Comparison of ENCODE assay signal across 17 cellular contexts in genomic region chr7:26295015-26295414, GRCh38. TPM values are rescaled to one million over a fixed set of nuclear protein-coding genes. Genes with fewer than 3 reads are reported as not detected.
DNase-seq lines count a peak whose midpoint lies in the region; ATAC-seq and TF ChIP-seq lines count a peak whose summit lies in the region.
"Had no signal": no experiment of that assay in that cellular context is flagged by ENCODE, and none has a peak within 500 bp of the region (broad histone marks: within the 10 kb centered on the region; RNA-seq: fewer than 3 reads in every experiment).

No MANE protein-coding gene starts in this region.

- no peaks in the 10 kb centered on the region for H3K27me3 ChIP-seq in CD4-positive, CD25-positive, alpha-beta regulatory T cell (ENCODE audit: control insufficient read depth, insufficient read depth, low read length)
- H3K27me3 ChIP-seq in DOHH2 (ENCODE audit: control insufficient read depth, low read length) (no peaks in the 10 kb centered on the region), transverse colon (no peaks in the 10 kb centered on the region), esophagus muscularis mucosa (peaks cover 0 to 21% (median 0%) of the 10 kb centered on the region in 4 donors)
- H3K27me3 ChIP-seq: testis had no signal

- no peaks in the 10 kb centered on the region for H3K27me3 Mint-ChIP-seq in CD4-positive, CD25-positive, alpha-beta regulatory T cell
- H3K27me3 Mint-ChIP-seq in activated CD4-positive, alpha-beta memory T cell treated with anti-CD3 and anti-CD28 coated beads, Interleukin-2, amount 10 ng/mL, durations not matched to agents 7 days and 5 days = no peaks in the 10 kb centered on the region
- H3K27me3 Mint-ChIP-seq in memory B cell = no peaks in the 10 kb centered on the region

- peak overlapping the region; percentile 91 for H3K4me3 ChIP-seq in CD4-positive, CD25-positive, alpha-beta regulatory T cell (ENCODE audit: low read depth, low read length)
- H3K4me3 ChIP-seq in DOHH2 (ENCODE audit: low read length) (peak overlapping the region; percentile 93), transverse colon (no peak overlapping the region), esophagus muscularis mucosa (no peak overlapping the region)
- H3K4me3 ChIP-seq: lung, testis had no signal

- H3K4me1 ChIP-seq in CD4-positive, CD25-positive, alpha-beta regulatory T cell (ENCODE audit: control insufficient read depth, insufficient read depth, low read length, poor library complexity, severe bottlenecking) = peaks cover 42% of the 10 kb centered on the region
- H3K4me1 ChIP-seq in DOHH2 (ENCODE audit: control insufficient read depth, low read length) (peaks cover 51% of the 10 kb centered on the region), transverse colon (peaks cover 0 to 12% (median 2%) of the 10 kb centered on the region in 4 donors), esophagus muscularis mucosa (peaks cover 6 to 16% (median 10%) of the 10 kb centered on the region in 4 donors)
- H3K4me1 ChIP-seq: parathyroid adenoma, testis had no signal

- peak overlapping the region; percentile 72 to 79 (median 78) for H3K27ac Mint-ChIP-seq in CD4-positive, CD25-positive, alpha-beta regulatory T cell
- H3K27ac Mint-ChIP-seq in activated CD4-positive, alpha-beta memory T cell treated with anti-CD3 and anti-CD28 coated beads, Interleukin-2, amount 10 ng/mL, durations not matched to agents 7 days and 5 days = peak overlapping the region; percentile 90
- H3K27ac Mint-ChIP-seq in memory B cell = peak overlapping the region; percentile 97

- H3K4me3 Mint-ChIP-seq in CD4-positive, CD25-positive, alpha-beta regulatory T cell = peak overlapping the region in 3 of 4 donors; percentile 55 to 86 (median 60)
- peak overlapping the region; percentile 6 for H3K4me3 Mint-ChIP-seq in activated CD4-positive, alpha-beta memory T cell treated with anti-CD3 and anti-CD28 coated beads, Interleukin-2, amount 10 ng/mL, durations not matched to agents 7 days and 5 days
- H3K4me3 Mint-ChIP-seq in memory B cell = peak overlapping the region; percentile 21

- ATAC-seq in CD4-positive, CD25-positive, alpha-beta regulatory T cell (ENCODE audit: low read depth in 2 of 2) = no peak
- ATAC-seq in memory B cell (ENCODE audit: low read depth) = no peak

- no peak for DNase-seq in CD4-positive, CD25-positive, alpha-beta regulatory T cell
- no peak for DNase-seq in activated CD4-positive, alpha-beta memory T cell treated with anti-CD3 and anti-CD28 coated beads, Interleukin-2, amount 10 ng/mL, durations not matched to agents 7 days and 5 days
- DNase-seq in memory B cell (ENCODE audit: low spot score in 2 of 2) (no peak), transverse colon (no peak), DMS153 treated with DMSO at 0.1 percent for 48 hours (lab: John Stamatoyannopoulos, UW; ENCODE audit: unreplicated experiment) (no peak), esophagus muscularis mucosa (ENCODE audit: extremely low spot score) (no peak)
- DNase-seq: activated CD4-positive, alpha-beta T cell treated with anti-CD3 and anti-CD28 coated beads, Interleukin-2, amount 50 U/mL, for 4 hours; activated gamma-delta T cell; DMS79; NCI-H1436 treated with DMSO at 0.1 percent for 48 hours; NCI-H774; stimulated activated CD4-positive, alpha-beta T cell treated with anti-CD3 and anti-CD28 coated beads, Interleukin-1b, Interleukin-23, amount 100 ng/mL, for 48 hours; testis had no signal

- peaks cover 16% of the 10 kb centered on the region for H3F3A ChIP-seq in DOHH2 (ENCODE audit: control insufficient read depth, insufficient read depth)

- no peaks in the 10 kb centered on the region for H3K9me3 Mint-ChIP-seq in CD4-positive, CD25-positive, alpha-beta regulatory T cell
- no peaks in the 10 kb centered on the region for H3K9me3 Mint-ChIP-seq in activated CD4-positive, alpha-beta memory T cell treated with anti-CD3 and anti-CD28 coated beads, Interleukin-2, amount 10 ng/mL, durations not matched to agents 7 days and 5 days
- H3K9me3 Mint-ChIP-seq in memory B cell = no peaks in the 10 kb centered on the region

- POLR2A ChIA-PET in activated CD4-positive, alpha-beta memory T cell treated with anti-CD3 and anti-CD28 coated beads, Interleukin-2, amount 10 ng/mL, durations not matched to agents 7 days and 5 days (lab: Charles Lee) = interaction anchor here (1.4 to 5.4 kb wide), 4 partner anchors 8 to 95 kb away, joined by 8 to 96 read pairs (median 9); partner anchors contain the start of genes CBX3 and HNRNPA2B1

- peaks cover 59% of the 10 kb centered on the region for H3K79me2 ChIP-seq in DOHH2 (ENCODE audit: control insufficient read depth, low read length)
- H3K79me2 ChIP-seq: parathyroid adenoma had no signal

- CTCF ChIA-PET in activated CD4-positive, alpha-beta memory T cell treated with anti-CD3 and anti-CD28 coated beads, Interleukin-2, amount 10 ng/mL, durations not matched to agents 7 days and 5 days (lab: Charles Lee) = interaction anchor here (1.1 to 2.6 kb wide), 5 partner anchors 10 to 402 kb away, joined by 4 to 12 read pairs (median 6); no protein-coding TSS in a partner anchor

- H4K20me1 ChIP-seq in DOHH2 (ENCODE audit: control insufficient read depth, insufficient read depth, low read depth, low read length) = no peaks in the 10 kb centered on the region

- in situ Hi-C loops in transverse colon (cut with MboI; ENCODE audit: low pct_ligation_motif_present in 1 of 4, low pct_unique_long_range_greater_than_20kb in 1 of 4, low sequenced_read_pairs in 3 of 4) = no loop called here

- H3K27ac ChIP-seq in CD4-positive, CD25-positive, alpha-beta regulatory T cell (ENCODE audit: insufficient read depth, low read length, poor library complexity, severe bottlenecking) = peak overlapping the region; percentile 82
- H3K27ac ChIP-seq in DOHH2 (ENCODE audit: low read depth, low read length) = peak overlapping the region; percentile 22
- H3K27ac ChIP-seq in transverse colon = no peak overlapping the region
- H3K27ac ChIP-seq in esophagus muscularis mucosa (replicated peaks in 1 of 4) = no peak overlapping the region
- H3K27ac ChIP-seq: parathyroid adenoma, testis had no signal

- intact Hi-C loops in transverse colon (cut with DNase I; ENCODE audit: low total_unique reads) (no loop called here), esophagus muscularis mucosa (cut with DNase I) (no loop called here)

- TF ChIP-seq POLR2A in transverse colon (IDR thresholded peaks at IDR 0.05) (no peak), esophagus muscularis mucosa (IDR thresholded peaks at IDR 0.05; ENCODE audit: low read depth) (no peak)

- H3K9me3 ChIP-seq in CD4-positive, CD25-positive, alpha-beta regulatory T cell (ENCODE audit: control insufficient read depth in 2 of 2, low read length in 2 of 2) = no peaks in the 10 kb centered on the region
- no peaks in the 10 kb centered on the region for H3K9me3 ChIP-seq in DOHH2 (ENCODE audit: control insufficient read depth, insufficient read depth, low read length)
- H3K9me3 ChIP-seq in transverse colon = no peaks in the 10 kb centered on the region
- H3K9me3 ChIP-seq in esophagus muscularis mucosa = no peaks in the 10 kb centered on the region
- H3K9me3 ChIP-seq: testis had no signal

- no peaks in the 10 kb centered on the region for H3K9me2 ChIP-seq in DOHH2 (replicated peaks; ENCODE audit: control insufficient read depth, low read length)

- H3K4me2 ChIP-seq in DOHH2 (ENCODE audit: low read length) = peak overlapping the region; percentile 76

- TF ChIP-seq CTCF in DOHH2 (IDR thresholded peaks at IDR 0.05; ENCODE audit: low read depth, low read length, poor library complexity, severe bottlenecking) (no peak), transverse colon (IDR thresholded peaks at IDR 0.05) (no peak), esophagus muscularis mucosa (IDR thresholded peaks at IDR 0.05) (no peak)

- TF ChIP-seq EP300 in transverse colon (IDR thresholded peaks at IDR 0.05; ENCODE audit: low read depth) (no peak), esophagus muscularis mucosa (IDR thresholded peaks at IDR 0.05) (no peak)

- peaks cover 4% of the 10 kb centered on the region for H3K36me3 Mint-ChIP-seq in CD4-positive, CD25-positive, alpha-beta regulatory T cell
- peaks cover 35% of the 10 kb centered on the region for H3K36me3 Mint-ChIP-seq in activated CD4-positive, alpha-beta memory T cell treated with anti-CD3 and anti-CD28 coated beads, Interleukin-2, amount 10 ng/mL, durations not matched to agents 7 days and 5 days (ENCODE audit: low read depth)
- H3K36me3 Mint-ChIP-seq in memory B cell = peaks cover 8% of the 10 kb centered on the region

- H3K4me1 Mint-ChIP-seq in CD4-positive, CD25-positive, alpha-beta regulatory T cell = peaks cover 15 to 62% (median 33%) of the 10 kb centered on the region in 4 donors
- peaks cover 47% of the 10 kb centered on the region for H3K4me1 Mint-ChIP-seq in activated CD4-positive, alpha-beta memory T cell treated with anti-CD3 and anti-CD28 coated beads, Interleukin-2, amount 10 ng/mL, durations not matched to agents 7 days and 5 days
- H3K4me1 Mint-ChIP-seq in memory B cell = peaks cover 40% of the 10 kb centered on the region

- no peaks in the 10 kb centered on the region for H3K36me3 ChIP-seq in CD4-positive, CD25-positive, alpha-beta regulatory T cell (ENCODE audit: control insufficient read depth, insufficient read depth, low read length)
- H3K36me3 ChIP-seq in DOHH2 (ENCODE audit: control insufficient read depth, low read length) = peaks cover 21% of the 10 kb centered on the region
- no peaks in the 10 kb centered on the region for H3K36me3 ChIP-seq in transverse colon
- H3K36me3 ChIP-seq in esophagus muscularis mucosa = no peaks in the 10 kb centered on the region

RNA-seq across cellular contexts. Expression of gene SNX10, which starts 3.4 kb away (rescaled TPM):
- total RNA-seq in CD4-positive, CD25-positive, alpha-beta regulatory T cell = 14.4 TPM
- polyA plus RNA-seq in CD4-positive, CD25-positive, alpha-beta regulatory T cell = 10 to 100 TPM; 25.5 to 41.5 (median 29.4) TPM
- 10 to 100 TPM; 42.4 to 45.7 TPM for total RNA-seq in activated CD4-positive, alpha-beta memory T cell treated with anti-CD3 and anti-CD28 coated beads, Interleukin-2, amount 10 ng/mL, durations not matched to agents 7 days and 5 days
- total RNA-seq in transverse colon (1 to 10 TPM in 3 of 4 donors, not detected in 1; 1.5 to 5.9 (median 3.1) TPM), esophagus muscularis mucosa (1 to 10 TPM; 1.9 to 5.0 (median 4.1) TPM)
- total RNA-seq: myocyte had no signal

Comparison
In these comparisons a context has a peak if more than half of its experiments do, and no peak if none do; other contexts are left out.
1. H3K27ac ChIP-seq: peak in CD4-positive, CD25-positive, alpha-beta regulatory T cell (single experiment) and DOHH2 (single experiment); none in transverse colon (0 of 4) and esophagus muscularis mucosa (0 of 4).
2. H3K4me3 ChIP-seq: peak in CD4-positive, CD25-positive, alpha-beta regulatory T cell (single experiment) and DOHH2 (single experiment); none in transverse colon (0 of 4) and esophagus muscularis mucosa (0 of 4).
3. H3K4me3 Mint-ChIP-seq: peak in every context shown above with its lines; median percentile 60 in CD4-positive, CD25-positive, alpha-beta regulatory T cell; 21 in memory B cell; 6 in activated CD4-positive, alpha-beta memory T cell treated with anti-CD3 and anti-CD28 coated beads, Interleukin-2, amount 10 ng/mL, durations not matched to agents 7 days and 5 days.
4. Peak in every context shown above with its lines, with median percentiles within 50 percentile points of each other: H3K27ac Mint-ChIP-seq.